ENCODE assay signal across 24 cellular contexts in genomic region chr1:26418865-26419349, GRCh38. TPM values are rescaled to one million over a fixed set of nuclear protein-coding genes. Genes with fewer than 3 reads are reported as not detected.
DNase-seq lines count a peak whose midpoint lies in the region; ATAC-seq, FAIRE-seq and TF ChIP-seq lines count a peak whose summit lies in the region.
"Had no signal": no experiment of that assay in that cellular context is flagged by ENCODE, and none has a peak within 500 bp of the region (broad histone marks: within the 10 kb centered on the region; RNA-seq: fewer than 3 reads in every experiment).

No MANE protein-coding gene starts in this region.

- whole genome bisulfite sequencing in H1 (ENCODE audit: extremely low coverage in 1 of 2, insufficient coverage in 1 of 2, insufficient read length in 1 of 2, insufficient replicate concordance in 2 of 2, low coverage in 1 of 2, low lambda C conversion rate in 2 of 2, missing lambda C conversion rate in 1 of 2), 2 experiments = 5% methylated on average over 4 of the region's 5 CpGs; no CpG with 5 or more reads in 1 of the 2 experiments

- peak overlapping the region; percentile 84 for H4K91ac ChIP-seq in H1 (replicated peaks; ENCODE audit: insufficient read length, low read length)

- H4K5ac ChIP-seq in H1 (ENCODE audit: insufficient read length, low read depth, low read length) = peak overlapping the region; percentile 99

- DNase-seq in Daoy (ENCODE audit: low read depth) (peak; percentile 11), H1 (ENCODE audit: low read depth in 1 of 2, low spot score in 2 of 2) (peak; percentile 86 to 96), left kidney (ENCODE audit: low read depth, low spot score) (peak; percentile 36), DMS114 treated with DMSO at 0.1 percent for 48 hours (lab: John Stamatoyannopoulos, UW; ENCODE audit: unreplicated experiment) (no peak), MM.1S (no peak)
- DNase-seq: activated CD4-positive, alpha-beta T cell treated with anti-CD3 and anti-CD28 coated beads for 48 hours; activated effector memory CD4-positive, alpha-beta T cell treated with anti-CD3 and anti-CD28 coated beads, Interleukin-2, amount 50 U/mL, for 16 hours; amygdala; HCEC 1CT; heart right ventricle; Karpas-422; left lung; mucosa of descending colon; NCI-H1092 treated with DMSO at 0.1 percent for 48 hours; NCI-H2107 had no signal

- TF ChIP-seq CTCF in H1 (IDR thresholded peaks at IDR 0.05; ENCODE audit: control extremely low read depth in 1 of 3, insufficient read depth in 1 of 3, low read depth in 1 of 3, low read length in 3 of 3) = no peak
- TF ChIP-seq CTCF in MM.1S (IDR thresholded peaks at IDR 0.05; ENCODE audit: low read length) = no peak

- POLR2A ChIA-PET in H1 (lab: Charles Lee; ENCODE audit: partially characterized antibody) = interaction anchor here (0.7 to 7.2 kb wide), 17 partner anchors 10 to 172 kb away, joined by 3 to 175 read pairs (median 3); partner anchors contain the start of genes DHDDS, HMGN2 and LIN28A

- H4K20me1 ChIP-seq in H1 (replicated peaks in 1 of 2; ENCODE audit: control insufficient read depth in 1 of 2, insufficient read depth in 2 of 2, low read length in 2 of 2) (peaks cover 10 to 20% of the 10 kb centered on the region in 2 experiments), MM.1S (ENCODE audit: insufficient read depth, low read length) (no peaks in the 10 kb centered on the region)

- peak overlapping the region; percentile 39 for H2BK120ac ChIP-seq in H1 (replicated peaks; ENCODE audit: low read depth, low read length)

- TF ChIP-seq EP300 in H1 (IDR thresholded peaks at IDR 0.05; ENCODE audit: borderline replicate concordance in 1 of 2, low read depth in 2 of 2, low read length in 2 of 2) = peak in 1 of 2 experiments; percentile 74; a peak in 1 of 3 replicates

- peak; percentile 89 for FAIRE-seq in H1 (lab: Jason Lieb, UNC)
- FAIRE-seq: A549, TTC549 had no signal

- H3K23me2 ChIP-seq in H1 (ENCODE audit: low read depth, low read length) = peaks cover 4% of the 10 kb centered on the region; the same call in 1 of the 2 replicates

- H2AFZ ChIP-seq in H1 (ENCODE audit: low read length) (no peak overlapping the region), MM.1S (ENCODE audit: low read length) (no peak overlapping the region)

- peak overlapping the region; percentile 55 for H2AK5ac ChIP-seq in H1 (ENCODE audit: low read depth, low read length)

- peak overlapping the region; percentile 99; the same call in 1 of the 2 replicates for H2BK20ac ChIP-seq in H1 (ENCODE audit: low read length)

- TF ChIP-seq RAD21 in H1 (IDR thresholded peaks at IDR 0.05 in 1 of 2, conservative IDR thresholded peaks at IDR 0.05 in 1 of 2; ENCODE audit: low read depth in 2 of 2, low read length in 2 of 2) = no peak

- peaks cover 78% of the 10 kb centered on the region for H3K4me1 ChIP-seq in HUES6 (ENCODE audit: control insufficient read depth, insufficient read depth, low read length)
- H3K4me1 ChIP-seq in H1 (replicated peaks in 1 of 4; ENCODE audit: control insufficient read depth in 3 of 4, insufficient read depth in 4 of 4, low read length in 3 of 4) = peaks cover 22 to 43% (median 36%) of the 10 kb centered on the region in 4 experiments
- H3K4me1 ChIP-seq in MM.1S (ENCODE audit: low read length) = no peaks in the 10 kb centered on the region
- H3K4me1 ChIP-seq: heart right ventricle, left lung had no signal

- no peaks in the 10 kb centered on the region for H3F3A ChIP-seq in MM.1S (ENCODE audit: insufficient read depth, low read length)

- ATAC-seq in HG02798 (IDR thresholded peaks at IDR 0.05; ENCODE audit: poor library complexity, unreplicated experiment) (no peak), HG02852 (IDR thresholded peaks at IDR 0.05; ENCODE audit: unreplicated experiment) (no peak)
- ATAC-seq: A549, heart right ventricle, left lung had no signal

- H3K9me3 ChIP-seq in HUES6 (ENCODE audit: control insufficient read depth, insufficient read depth, low read depth, low read length) (no peaks in the 10 kb centered on the region), H1 (ENCODE audit: insufficient read depth in 2 of 2, low read depth in 1 of 2, low read length in 1 of 2) (no peaks in the 10 kb centered on the region), MM.1S (replicated peaks; ENCODE audit: insufficient read depth, low read length) (no peaks in the 10 kb centered on the region)
- H3K9me3 ChIP-seq: A549, heart right ventricle, left lung, mucosa of descending colon, suprapubic skin had no signal

- peak overlapping the region; percentile 84 for H2BK12ac ChIP-seq in H1 (ENCODE audit: low read depth, low read length)

- peak overlapping the region; percentile 70 to 72 for H3K4me2 ChIP-seq in H1 (ENCODE audit: insufficient read depth in 1 of 2, low read depth in 2 of 2, low read length in 2 of 2)
- no peak overlapping the region for H3K4me2 ChIP-seq in MM.1S (ENCODE audit: low read depth, low read length)
- H3K4me2 ChIP-seq: A549 had no signal

- H3K79me1 ChIP-seq in H1 (ENCODE audit: low read depth, low read length) = no peaks in the 10 kb centered on the region; the same call in 1 of the 2 replicates

- CTCF ChIA-PET in H1 (lab: Charles Lee; ENCODE audit: partially characterized antibody) = interaction anchor here (1.1 to 4.1 kb wide), 5 partner anchors 8 to 97 kb away, joined by 3 to 17 read pairs (median 13); partner anchors contain the start of gene LIN28A

- H3K27ac ChIP-seq in HUES6 (ENCODE audit: low read depth, low read length) (peak overlapping the region; percentile 94), H1 (ENCODE audit: low read depth, low read length) (peak overlapping the region; percentile 89), MM.1S (ENCODE audit: low read length) (no peak overlapping the region)
- H3K27ac ChIP-seq: A549, heart right ventricle, left lung, suprapubic skin had no signal

- H2BK5ac ChIP-seq in H1 (ENCODE audit: low read depth, low read length) = peak overlapping the region; percentile 97

- TF ChIP-seq POLR2A in H1 (IDR thresholded peaks at IDR 0.05; ENCODE audit: control extremely low read depth in 1 of 2, low read depth in 2 of 2, low read length in 2 of 2) = peak; percentile 40 to 87

- H3K9ac ChIP-seq in HUES6 (ENCODE audit: low read length) (peak overlapping the region; percentile 90), H1 (replicated peaks in 1 of 4; ENCODE audit: extremely low read depth in 1 of 4, low read depth in 3 of 4, low read length in 3 of 4) (peak overlapping the region in 3 of 4 experiments; percentile 15 to 50 (median 39); a peak in 5 of 7 replicates), MM.1S (ENCODE audit: low read length) (no peak overlapping the region)

- H3K9me2 ChIP-seq in MM.1S (replicated peaks; ENCODE audit: insufficient read depth, low read length) = no peaks in the 10 kb centered on the region

- H3K36me3 ChIP-seq in HUES6 (ENCODE audit: control insufficient read depth, insufficient read depth, low read length) (peaks cover 71% of the 10 kb centered on the region), H1 (ENCODE audit: control insufficient read depth in 2 of 4, insufficient read depth in 4 of 4, low read length in 3 of 4) (peaks cover 17 to 77% (median 27%) of the 10 kb centered on the region in 4 experiments), MM.1S (replicated peaks; ENCODE audit: insufficient read depth, low read length) (no peaks in the 10 kb centered on the region)
- H3K36me3 ChIP-seq: heart right ventricle, left lung, suprapubic skin had no signal

- no peak overlapping the region for H2BK15ac ChIP-seq in H1 (ENCODE audit: low read length)

- peak overlapping the region; percentile 99 for H3K18ac ChIP-seq in H1 (ENCODE audit: extremely low read depth, low read length)

- H3K79me2 ChIP-seq in H1 (ENCODE audit: control insufficient read depth in 1 of 2, insufficient read depth in 2 of 2, low read length in 2 of 2) (peaks cover 22 to 83% of the 10 kb centered on the region in 2 experiments), MM.1S (ENCODE audit: low read length) (no peaks in the 10 kb centered on the region)

- H3K27me3 ChIP-seq in HUES6 (ENCODE audit: control insufficient read depth, insufficient read depth, low read length) = no peaks in the 10 kb centered on the region
- H3K27me3 ChIP-seq in H1 (replicated peaks in 1 of 4; ENCODE audit: control insufficient read depth in 3 of 4, extremely low read depth in 1 of 4, insufficient read depth in 3 of 4, low read length in 3 of 4) = no peaks in the 10 kb centered on the region
- H3K27me3 ChIP-seq in MM.1S (replicated peaks; ENCODE audit: insufficient read depth, low read length) = peaks cover 39% of the 10 kb centered on the region

- H3K14ac ChIP-seq in H1 (ENCODE audit: insufficient read length) = no peak overlapping the region

- H3K4ac ChIP-seq in H1 (replicated peaks; ENCODE audit: insufficient read length, low read depth, low read length) = no peak overlapping the region

- H3K4me3 ChIP-seq in HUES6 (ENCODE audit: low read depth, low read length) = peak overlapping the region; percentile 50
- peak overlapping the region; percentile 6 to 52 (median 22); a peak in 5 of 8 replicates for H3K4me3 ChIP-seq in H1 (ENCODE audit: extremely low read depth in 1 of 4, insufficient read depth in 2 of 4, low read depth in 3 of 4, low read length in 4 of 4)
- no peak overlapping the region for H3K4me3 ChIP-seq in MM.1S (ENCODE audit: low read length)
- H3K4me3 ChIP-seq: A549, heart right ventricle, left lung, mucosa of descending colon, suprapubic skin had no signal

- H3K23ac ChIP-seq in H1 (ENCODE audit: insufficient read length) = no peak overlapping the region

- no peak overlapping the region for H3K56ac ChIP-seq in H1 (replicated peaks; ENCODE audit: insufficient read length, low read depth, low read length)

- H4K8ac ChIP-seq in H1 (ENCODE audit: extremely low read depth, insufficient read depth, low read length) = no peak overlapping the region

RNA-seq across cellular contexts. Expression of gene LIN28A, which starts 8.3 kb away (rescaled TPM):
- total RNA-seq in Daoy (2014; rRNA removed; shearing (Covaris generic)) = 0.86 TPM in 1 of 2 replicates, not detected in the other
- 1,467 and 1,486 TPM in 2 replicates for total RNA-seq in H1 (2021; fragmentation: NEBNext Ultra II Directional; extraction: Animal tissue kit (Norgen Biotek cat#: 25700))
- polyA plus RNA-seq in H1 (2011; rRNA removed) = 313 and 403 TPM in 2 replicates
- 514 TPM for polyA plus RNA-seq in H1 (2011; cell fraction: cytosol; rRNA removed)
- 204 TPM for polyA plus RNA-seq in H1 (2011; cell fraction: nucleus; rRNA removed)
- 820 to 1,133 TPM (median 823 TPM) in 4 replicates for polyA plus RNA-seq in H1 (2012, experiment 1 of 2)
- polyA plus RNA-seq in H1 (2012, experiment 2 of 2) = 884 TPM
- polyA plus RNA-seq in H1 (2013, experiment 1 of 2) = 655 TPM
- 668 TPM for polyA plus RNA-seq in H1 (2013, experiment 2 of 2)
- polyA minus RNA-seq in H1 (2011; rRNA and poly(A)+ RNA removed) = 998 and 1,147 TPM in 2 replicates
- polyA minus RNA-seq in H1 (2011; cell fraction: cytosol; rRNA and poly(A)+ RNA removed) = 878 TPM
- 369 TPM for polyA minus RNA-seq in H1 (2011; cell fraction: nucleus; rRNA and poly(A)+ RNA removed)
- total RNA-seq: chondrocyte, left lung, mucosa of descending colon, suprapubic skin had no signal
- polyA plus RNA-seq: BJ, heart right ventricle had no signal

RNA-seq across cellular contexts. Expression of gene DHDDS, which starts 13.2 kb away (rescaled TPM):
- 44.9 and 55.4 TPM in 2 replicates for total RNA-seq in Daoy (2014; rRNA removed; shearing (Covaris generic))
- total RNA-seq in H1 (2021; fragmentation: NEBNext Ultra II Directional; extraction: Animal tissue kit (Norgen Biotek cat#: 25700)) = 44.6 and 48.0 TPM in 2 replicates
- polyA plus RNA-seq in H1 (2011; rRNA removed) = 28.3 and 30.1 TPM in 2 replicates
- polyA plus RNA-seq in H1 (2011; cell fraction: cytosol; rRNA removed) = 43.4 TPM
- polyA plus RNA-seq in H1 (2011; cell fraction: nucleus; rRNA removed) = 34.7 TPM
- 42.6 to 51.6 TPM (median 44.8 TPM) in 4 replicates for polyA plus RNA-seq in H1 (2012, experiment 1 of 2)
- 37.7 TPM for polyA plus RNA-seq in H1 (2012, experiment 2 of 2)
- polyA plus RNA-seq in H1 (2013, experiment 1 of 2) = 24.3 TPM
- 21.4 TPM for polyA plus RNA-seq in H1 (2013, experiment 2 of 2)
- 56.8 TPM in 2 replicates for polyA minus RNA-seq in H1 (2011; rRNA and poly(A)+ RNA removed)
- polyA minus RNA-seq in H1 (2011; cell fraction: cytosol; rRNA and poly(A)+ RNA removed) = 23.6 TPM
- 56.6 TPM for polyA minus RNA-seq in H1 (2011; cell fraction: nucleus; rRNA and poly(A)+ RNA removed)

RNA-seq across cellular contexts. Expression of gene ZNF683, which starts 46.4 kb away (rescaled TPM):
- total RNA-seq in Daoy (2014; rRNA removed; shearing (Covaris generic)) = not detected in 2 replicates
- not detected in 2 replicates for total RNA-seq in H1 (2021; fragmentation: NEBNext Ultra II Directional; extraction: Animal tissue kit (Norgen Biotek cat#: 25700))
- polyA plus RNA-seq in H1 (2011; rRNA removed) = not detected in 2 replicates
- polyA plus RNA-seq in H1 (2011; cell fraction: cytosol; rRNA removed) = not detected
- polyA plus RNA-seq in H1 (2011; cell fraction: nucleus; rRNA removed) = not detected
- not detected in 4 replicates for polyA plus RNA-seq in H1 (2012, experiment 1 of 2)
- polyA plus RNA-seq in H1 (2012, experiment 2 of 2) = not detected
- polyA plus RNA-seq in H1 (2013, experiment 1 of 2) = not detected
- not detected for polyA plus RNA-seq in H1 (2013, experiment 2 of 2)
- polyA minus RNA-seq in H1 (2011; rRNA and poly(A)+ RNA removed) = not detected in 2 replicates
- not detected for polyA minus RNA-seq in H1 (2011; cell fraction: cytosol; rRNA and poly(A)+ RNA removed)
- polyA minus RNA-seq in H1 (2011; cell fraction: nucleus; rRNA and poly(A)+ RNA removed) = not detected
- total RNA-seq: chondrocyte, G401, suprapubic skin had no signal
- polyA plus RNA-seq: A549, BJ had no signal

RNA-seq across cellular contexts. Expression of gene HMGN2, which starts 53.3 kb away (rescaled TPM):
- total RNA-seq in Daoy (2014; rRNA removed; shearing (Covaris generic)) = 662 and 765 TPM in 2 replicates
- 452 and 453 TPM in 2 replicates for total RNA-seq in H1 (2021; fragmentation: NEBNext Ultra II Directional; extraction: Animal tissue kit (Norgen Biotek cat#: 25700))
- 144 and 254 TPM in 2 replicates for polyA plus RNA-seq in H1 (2011; rRNA removed)
- polyA plus RNA-seq in H1 (2011; cell fraction: cytosol; rRNA removed) = 207 TPM
- polyA plus RNA-seq in H1 (2011; cell fraction: nucleus; rRNA removed) = 139 TPM
- polyA plus RNA-seq in H1 (2012, experiment 1 of 2) = 401 to 512 TPM (median 449 TPM) in 4 replicates
- 287 TPM for polyA plus RNA-seq in H1 (2012, experiment 2 of 2)
- 455 TPM for polyA plus RNA-seq in H1 (2013, experiment 1 of 2)
- polyA plus RNA-seq in H1 (2013, experiment 2 of 2) = 462 TPM
- 78.8 and 84.2 TPM in 2 replicates for polyA minus RNA-seq in H1 (2011; rRNA and poly(A)+ RNA removed)
- 84.5 TPM for polyA minus RNA-seq in H1 (2011; cell fraction: cytosol; rRNA and poly(A)+ RNA removed)
- polyA minus RNA-seq in H1 (2011; cell fraction: nucleus; rRNA and poly(A)+ RNA removed) = 135 TPM

Comparison
In these comparisons a context has a peak if more than half of its experiments do, and no peak if none do; other contexts are left out.
1. DNase-seq: peak in Daoy (single experiment), H1 (2 of 2) and left kidney (single experiment); none in DMS114 treated with DMSO at 0.1 percent for 48 hours (single experiment) and MM.1S (single experiment).
2. RNA of gene LIN28A, which starts 8.3 kb away (total RNA-seq): 1,467 to 1,486 TPM in H1; 0.86 TPM in Daoy; every median in the first group is over 100 times any median in the second.